In the genomic region with DNA sequence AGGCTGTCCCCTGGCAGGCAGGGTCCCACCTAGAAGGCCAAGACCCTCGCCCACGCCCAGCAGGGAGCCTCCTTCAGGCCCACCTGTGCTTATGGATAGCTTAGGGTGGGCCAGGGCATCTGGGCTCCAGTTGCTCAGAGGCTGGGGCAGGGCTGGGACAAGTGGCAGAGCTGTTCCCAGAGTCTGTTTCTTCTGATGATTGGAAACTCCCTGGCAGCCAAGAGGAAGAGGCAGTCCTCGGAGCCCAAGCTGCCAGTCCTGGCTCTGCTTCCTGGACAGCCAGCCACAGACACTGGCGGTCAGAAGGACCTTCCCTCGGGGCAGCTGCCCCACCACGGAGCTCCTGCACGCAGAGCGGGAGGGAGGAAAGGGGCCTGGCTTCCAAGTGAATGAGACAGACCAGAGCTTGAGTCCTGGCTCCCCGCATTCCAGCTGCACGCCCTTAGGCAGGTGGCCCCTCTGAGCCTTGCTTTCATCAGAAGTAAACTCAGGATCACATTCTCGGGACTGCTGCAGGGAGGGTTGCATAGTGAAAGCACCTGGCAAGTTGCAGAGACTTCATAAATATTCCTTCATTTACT, we compare ENCODE assay signal across 9 cellular contexts. TPM values are rescaled to one million over a fixed set of nuclear protein-coding genes. Genes with fewer than 3 reads are reported as not detected.
A peak's percentile ranks its signal among the peaks of the same experiment; 100 is the strongest.
DNase-seq lines count a peak whose midpoint lies in the region; TF ChIP-seq lines count a peak whose summit lies in the region.
"Had no signal": no experiment of that assay in that cellular context is flagged by ENCODE, and none has a peak within 500 bp of the region (broad histone marks: within the 10 kb centered on the region; RNA-seq: fewer than 3 reads in every experiment).

No MANE protein-coding gene starts in this region.

- H3K27me3 Mint-ChIP-seq in glutamatergic neuron (ENCODE audit: unreplicated experiment) (no peaks in the 10 kb centered on the region), nephron (ENCODE audit: low read depth) (peaks cover 57% of the 10 kb centered on the region)

- H3K4me3 Mint-ChIP-seq in glutamatergic neuron (ENCODE audit: unreplicated experiment) (no peak overlapping the region), nephron (no peak overlapping the region)

- H3K9me3 Mint-ChIP-seq in glutamatergic neuron (ENCODE audit: unreplicated experiment) (peaks cover 2% of the 10 kb centered on the region), nephron (no peaks in the 10 kb centered on the region)

- TF ChIP-seq CTCF in glutamatergic neuron (IDR thresholded peaks at IDR 0.05; ENCODE audit: partially characterized antibody, unreplicated experiment): no peak
- TF ChIP-seq CTCF in nephron (IDR thresholded peaks at IDR 0.05; ENCODE audit: unreplicated experiment in 3 of 3): no peak

- no peak overlapping the region for H3K27ac Mint-ChIP-seq in glutamatergic neuron (ENCODE audit: unreplicated experiment)
- peak overlapping the region; percentile 52 to 90 (median 66) for H3K27ac Mint-ChIP-seq in nephron

- H3K4me1 Mint-ChIP-seq in glutamatergic neuron (ENCODE audit: low read depth, unreplicated experiment): peaks cover 27% of the 10 kb centered on the region
- peaks cover 7% of the 10 kb centered on the region for H3K4me1 Mint-ChIP-seq in nephron

- peak; percentile 33 for DNase-seq in G401 (ENCODE audit: low spot score)
- peak; percentile 55 for DNase-seq in RPMI8226
- DNase-seq in glutamatergic neuron: peak; percentile 38
- DNase-seq in KG1 (lab: John Stamatoyannopoulos, UW): no peak
- no peak for DNase-seq in globus pallidus (ENCODE audit: low spot score)
- no peak for DNase-seq in stimulated activated naive CD4-positive, alpha-beta T cell treated with Interleukin-2 at 50 U/mL for 16 hours (lab: John Stamatoyannopoulos, UW)
- no peak for DNase-seq in HuH-7.5 (ENCODE audit: low spot score)
- DNase-seq: stimulated activated CD4-positive, alpha-beta T cell treated with anti-CD3 and anti-CD28 coated beads, Interleukin-2, amount 100 ng/mL, for 24 hours had no signal

- in situ Hi-C loops in G401 (cut with HindIII; ENCODE audit: low sequenced_read_pairs): no loop called here

- peaks cover 5% of the 10 kb centered on the region for H3K36me3 Mint-ChIP-seq in glutamatergic neuron (ENCODE audit: unreplicated experiment)
- no peaks in the 10 kb centered on the region for H3K36me3 Mint-ChIP-seq in nephron (ENCODE audit: low read depth)

RNA-seq across cellular contexts. Expression of gene GABRP, which starts 38.0 kb away (rescaled TPM):
- not detected in 2 replicates for total RNA-seq in G401 (2014; rRNA removed; shearing (Covaris generic))
- total RNA-seq in glutamatergic neuron (ENCODE audit: unreplicated experiment): not detected

Comparison
In these comparisons a context has a peak if more than half of its experiments do, and no peak if none do; other contexts are left out.
1. DNase-seq: peak in G401 (single experiment), RPMI8226 (single experiment) and glutamatergic neuron (single experiment); none in KG1 (single experiment), globus pallidus (single experiment), stimulated activated naive CD4-positive, alpha-beta T cell treated with Interleukin-2 at 50 U/mL for 16 hours (single experiment) and HuH-7.5 (single experiment).